ENCODE assay signal across 18 cellular contexts in genomic region chr10:125294109-125294508, GRCh38.
"Had no signal": no experiment of that assay in that cellular context is flagged by ENCODE, and none has a peak within 500 bp of the region (broad histone marks: within the 10 kb centered on the region; RNA-seq: fewer than 3 reads in every experiment).

No MANE protein-coding gene starts in this region.

- ATAC-seq: activated CD8-positive, alpha-beta T cell treated with anti-CD3 and anti-CD28 coated beads for 36 hours; left lobe of liver; natural killer cell treated with Interleukin-12 subunit alpha and Interleukin-12 subunit beta and Interleukin-15 and Interleukin-18, amount 100 ng/mL, for 72 hours; stimulated activated naive CD8-positive, alpha-beta T cell treated with anti-CD3 and anti-CD28 coated beads, Interleukin-15, Interleukin-2, amounts not matched to agents 100 U/mL and 50 U/mL, for 24 hours had no signal

- H3K27ac ChIP-seq: neutrophil, right atrium auricular region, tibial artery had no signal

- DNase-seq: activated CD4-positive, alpha-beta T cell treated with anti-CD3 and anti-CD28 coated beads, Interleukin-2, amount 10 ng/mL, durations not matched to agents 24 days and 14 days; activated CD8-positive, alpha-beta T cell treated with anti-CD3 and anti-CD28 coated beads for 36 hours; activated naive CD4-positive, alpha-beta T cell treated with anti-CD3 and anti-CD28 coated beads for 36 hours; activated T-cell treated with anti-CD3 and anti-CD28 coated beads, Interleukin-2, amount 50 U/mL, for 24 hours; central memory CD4-positive, alpha-beta T cell; endodermal cell; erythroblast; hypothalamus; islet precursor cell; posterior cingulate gyrus; stimulated activated CD4-positive, alpha-beta T cell treated with anti-CD3 and anti-CD28 coated beads, Interleukin-2, amount 100 ng/mL, for 24 hours; stimulated activated naive CD8-positive, alpha-beta T cell treated with anti-CD3 and anti-CD28 coated beads, Interleukin-15, Interleukin-2, amounts not matched to agents 100 U/mL and 50 U/mL, for 24 hours; substantia nigra; tibial artery had no signal
